In genomic region chr6:27091661-27092315, GRCh38 we compare ENCODE assay signal across 8 cellular contexts.
A peak's percentile ranks its signal among the peaks of the same experiment; 100 is the strongest.
DNase-seq lines count a peak whose midpoint lies in the region; ATAC-seq and TF ChIP-seq lines count a peak whose summit lies in the region.

No MANE protein-coding gene starts in this region.

- ATAC-seq in HG03354 (IDR thresholded peaks at IDR 0.05; ENCODE audit: poor library complexity, severe bottlenecking, unreplicated experiment) (peak; percentile 64), HG03108 (IDR thresholded peaks at IDR 0.05; ENCODE audit: unreplicated experiment) (no peak)

- DNase-seq in activated CD4-positive, alpha-beta T cell treated with anti-CD3 and anti-CD28 coated beads for 48 hours = peak; percentile 74
- DNase-seq in activated CD4-positive, alpha-beta T cell treated with anti-CD3 and anti-CD28 coated beads for 4 hours = no peak
- peak; percentile 77 for DNase-seq in RWPE1 (ENCODE audit: low spot score)
- DNase-seq in cardiac fibroblast (ENCODE audit: low read depth in 2 of 2) = peak; percentile 88 to 96
- no peak for DNase-seq in NCI-H748 (lab: John Stamatoyannopoulos, UW; ENCODE audit: unreplicated experiment)

- H3K36me3 ChIP-seq in muscle layer of duodenum (ENCODE audit: control insufficient read depth in 1 of 2, insufficient read depth in 2 of 2, low read length in 2 of 2) = no peaks in the 10 kb centered on the region

- no peaks in the 10 kb centered on the region for H3K9me3 ChIP-seq in muscle layer of duodenum (ENCODE audit: control insufficient read depth in 1 of 2, low read length in 2 of 2)

- CTCF ChIA-PET in RWPE1 (lab: Yijun Ruan, JAX) = no interaction called here

- peaks cover 24% of the 10 kb centered on the region for H3K27me3 ChIP-seq in muscle layer of duodenum (ENCODE audit: low read depth, low read length)

- H3K4me3 ChIP-seq in cardiac fibroblast (replicated peaks in 1 of 2; ENCODE audit: low read depth in 2 of 2, low read length in 2 of 2) = peak overlapping the region; percentile 30 to 31
- peak overlapping the region; percentile 40 to 41 for H3K4me3 ChIP-seq in muscle layer of duodenum (ENCODE audit: low read depth in 1 of 2, low read length in 2 of 2)

- H3K4me1 ChIP-seq in muscle layer of duodenum (ENCODE audit: control insufficient read depth in 1 of 2, insufficient read depth in 2 of 2, low read length in 2 of 2) = peaks cover 0 to 3% of the 10 kb centered on the region in 2 donors

- H3K27ac ChIP-seq in RWPE1 (no peak overlapping the region), muscle layer of duodenum (ENCODE audit: low read length) (no peak overlapping the region)

- TF ChIP-seq CTCF in RWPE1 (conservative IDR thresholded peaks at IDR 0.05; ENCODE audit: low read depth) (no peak), cardiac fibroblast (IDR thresholded peaks at IDR 0.05; ENCODE audit: low read depth, low read length) (no peak)

- POLR2A ChIA-PET in RWPE1 (lab: Yijun Ruan, JAX; ENCODE audit: low non-redundant PET) = no interaction called here

Comparison
In these comparisons a context has a peak if more than half of its experiments do, and no peak if none do; other contexts are left out.
1. DNase-seq: peak in activated CD4-positive, alpha-beta T cell treated with anti-CD3 and anti-CD28 coated beads for 48 hours (single experiment), RWPE1 (single experiment) and cardiac fibroblast (2 of 2); none in activated CD4-positive, alpha-beta T cell treated with anti-CD3 and anti-CD28 coated beads for 4 hours (0 of 2) and NCI-H748 (single experiment).